Comparison of ENCODE assay signal across 35 cellular contexts in the genomic region with DNA sequence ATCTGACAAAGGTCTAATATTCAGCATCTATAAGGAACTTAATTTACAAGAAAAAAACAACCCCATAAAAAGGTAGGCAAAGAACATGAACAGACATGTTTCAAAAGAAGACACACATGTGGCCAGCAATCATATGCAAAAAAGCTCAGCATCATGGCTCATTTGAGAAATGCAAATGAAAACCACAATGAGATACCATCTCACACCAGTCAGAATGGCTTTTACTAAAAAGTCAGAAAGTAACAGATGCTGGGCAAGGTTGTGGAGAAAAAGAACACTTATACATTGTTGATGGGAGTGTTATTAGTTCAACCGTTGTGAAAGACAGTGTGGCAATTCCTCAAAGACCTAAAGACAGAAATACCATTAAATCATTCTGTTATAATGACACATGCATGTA.
"Had no signal": no experiment of that assay in that cellular context is flagged by ENCODE, and none has a peak within 500 bp of the region (broad histone marks: within the 10 kb centered on the region; RNA-seq: fewer than 3 reads in every experiment).

No MANE protein-coding gene starts in this region.

- H3K27ac ChIP-seq: adrenal gland, body of pancreas, cardiac muscle cell, coronary artery, dorsolateral prefrontal cortex, gastroesophageal sphincter, parathyroid adenoma, psoas muscle, sigmoid colon, tibial nerve, WERI-Rb-1 had no signal

- H3K4me1 ChIP-seq: adrenal gland, body of pancreas, gastroesophageal sphincter, parathyroid adenoma, psoas muscle, sigmoid colon, tibial nerve had no signal

- H3K9me3 ChIP-seq: adrenal gland, body of pancreas, gastroesophageal sphincter, psoas muscle, sigmoid colon, tibial nerve had no signal

- ATAC-seq: activated CD4-positive, CD25-positive, alpha-beta regulatory T cell treated with anti-CD3 and anti-CD28 coated beads, Interleukin-2, amount 50 U/mL, for 24 hours; body of pancreas; gastroesophageal sphincter; left colon; naive thymus-derived CD4-positive, alpha-beta T cell; psoas muscle; stimulated activated memory B cell treated with anti-CD40 and anti-IgM and Interleukin-4, amounts not matched to agents 10 μg/mL and 1 μg/mL and 100 μg/mL, for 72 hours had no signal

- H3K36me3 ChIP-seq: adrenal gland, cardiac muscle cell, gastroesophageal sphincter, sigmoid colon, tibial nerve, WERI-Rb-1 had no signal

- H2AFZ ChIP-seq: parathyroid adenoma had no signal

- DNase-seq: activated CD4-positive, alpha-beta T cell treated with anti-CD3 and anti-CD28 coated beads for 48 hours; activated CD4-positive, alpha-beta T cell treated with anti-CD3 and anti-CD28 coated beads, Interleukin-2, amount 50 U/mL, for 48 hours; activated CD8-positive, alpha-beta memory T cell treated with anti-CD3 and anti-CD28 coated beads for 24 hours; activated effector memory CD4-positive, alpha-beta T cell treated with Interleukin-2 at 50 U/mL for 16 hours; activated naive CD4-positive, alpha-beta T cell treated with anti-CD3 and anti-CD28 coated beads for 36 hours; activated naive CD8-positive, alpha-beta T cell treated with anti-CD3 and anti-CD28 coated beads for 36 hours; adrenal gland; aorta; body of pancreas; dorsolateral prefrontal cortex; effector memory CD4-positive, alpha-beta T cell; erythroblast; head of caudate nucleus; hypothalamus; immature natural killer cell; kidney; left colon; midbrain; naive thymus-derived CD4-positive, alpha-beta T cell; nucleus accumbens; psoas muscle; sigmoid colon; small intestine; stimulated activated CD4-positive, alpha-beta T cell treated with anti-CD3 and anti-CD28 coated beads, Interleukin-1b, Interleukin-23, amount 100 ng/mL, for 48 hours; stimulated activated CD4-positive, alpha-beta T cell treated with anti-CD3 and anti-CD28 coated beads, Interleukin-4, amount 100 ng/mL, for 4 hours; stimulated activated CD8-positive, alpha-beta memory T cell treated with anti-CD3 and anti-CD28 coated beads, Interleukin-4, amount 100 ng/mL, for 48 hours; T-helper 9 cell; WERI-Rb-1 had no signal

- H3K4me3 ChIP-seq: adrenal gland, body of pancreas, cardiac muscle cell, coronary artery, dorsolateral prefrontal cortex, gastroesophageal sphincter, psoas muscle, sigmoid colon, tibial nerve had no signal

- H3K27me3 ChIP-seq: adrenal gland, body of pancreas, cardiac muscle cell, dorsolateral prefrontal cortex, gastroesophageal sphincter, sigmoid colon, tibial nerve had no signal
